Comparison of ENCODE assay signal across 8 cellular contexts in the genomic region with DNA sequence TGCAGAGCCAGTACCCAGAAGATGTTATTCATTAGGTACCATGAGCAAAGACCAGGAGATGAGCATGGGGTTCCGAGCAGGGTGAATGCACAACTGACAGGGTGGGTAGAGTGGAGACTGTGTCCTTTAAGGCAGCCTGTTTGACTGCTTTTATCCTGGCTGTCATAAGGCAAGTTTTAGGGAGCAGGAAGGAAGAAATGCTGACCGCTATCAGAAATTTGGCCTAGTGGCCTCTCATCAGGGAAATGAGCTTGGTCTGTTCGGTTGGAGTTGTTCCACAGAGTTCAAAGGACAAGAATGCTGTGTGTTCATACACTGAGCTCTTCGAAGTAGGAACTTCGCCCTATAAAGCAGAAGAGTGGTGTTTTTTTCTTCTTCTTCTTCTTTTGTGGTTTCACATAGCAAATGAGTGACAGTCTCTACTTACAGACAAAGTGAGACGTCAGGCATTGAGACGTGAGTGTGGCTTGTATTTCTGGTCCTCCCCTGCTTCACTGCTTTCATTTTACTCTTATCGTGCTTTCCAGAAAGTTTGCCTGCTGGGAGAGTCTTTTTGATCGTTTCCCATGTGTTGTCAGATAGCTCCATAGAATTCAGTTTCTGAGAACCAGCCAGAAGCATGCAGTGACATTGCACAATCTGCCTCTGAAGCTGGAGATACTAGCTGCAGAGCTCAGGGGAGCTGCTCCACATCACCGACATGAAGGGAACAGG. TPM values are rescaled to one million over a fixed set of nuclear protein-coding genes. Genes with fewer than 3 reads are reported as not detected.
DNase-seq lines count a peak whose midpoint lies in the region; ATAC-seq and TF ChIP-seq lines count a peak whose summit lies in the region.

CASS4 (plus strand) TSS at position 502 of the 714 bp plus-strand sequence; CDS start at position 701, 199 bp downstream.

- H3K4me3 Mint-ChIP-seq in activated naive CD4-positive, alpha-beta T cell treated with anti-CD3 and anti-CD28 coated beads for 36 hours: peak within 1 kb of the TSS; percentile 89
- peak within 1 kb of the TSS; percentile 88 to 94 (median 90) for H3K4me3 Mint-ChIP-seq in immature natural killer cell

- CTCF ChIA-PET in activated naive CD4-positive, alpha-beta T cell treated with anti-CD3 and anti-CD28 coated beads for 36 hours (lab: Charles Lee): interaction anchor here (0.9 to 1.9 kb wide), 8 partner anchors 10 to 57 kb away, joined by 3 to 10 read pairs (median 4); partner anchors contain the start of genes AURKA and RTF2

- H3K36me3 Mint-ChIP-seq in activated naive CD4-positive, alpha-beta T cell treated with anti-CD3 and anti-CD28 coated beads for 36 hours (ENCODE audit: low read depth): peaks cover 36% of the 10 kb centered on the region
- peaks cover 7 to 13% (median 9%) of the 10 kb centered on the region in 3 donors for H3K36me3 Mint-ChIP-seq in immature natural killer cell

- TF ChIP-seq CTCF in GM10266 (IDR thresholded peaks at IDR 0.05; ENCODE audit: control insufficient read depth, insufficient read depth, low read depth, missing control alignments): no peak

- no peaks in the 10 kb centered on the region for H3K27me3 ChIP-seq in stomach smooth muscle (ENCODE audit: control insufficient read depth in 1 of 2, insufficient read depth in 2 of 2, low read length in 2 of 2)

- H3K9ac ChIP-seq in stomach smooth muscle (ENCODE audit: low read length in 2 of 2): peak within 1 kb of the TSS in 1 of 2 donors; percentile 4

- H3K4me1 Mint-ChIP-seq in activated naive CD4-positive, alpha-beta T cell treated with anti-CD3 and anti-CD28 coated beads for 36 hours (ENCODE audit: low read depth): peaks cover 62% of the 10 kb centered on the region
- H3K4me1 Mint-ChIP-seq in immature natural killer cell: peaks cover 50% of the 10 kb centered on the region in 2 donors

- peak within 1 kb of the TSS; percentile 2 to 35 for H3K4me3 ChIP-seq in stomach smooth muscle (ENCODE audit: low read length in 2 of 2)

- peaks cover 3% of the 10 kb centered on the region for H3K9me3 Mint-ChIP-seq in activated naive CD4-positive, alpha-beta T cell treated with anti-CD3 and anti-CD28 coated beads for 36 hours
- H3K9me3 Mint-ChIP-seq in immature natural killer cell: no peaks in the 10 kb centered on the region

- peak within 1 kb of the TSS; percentile 53 for H3K27ac ChIP-seq in stomach smooth muscle (ENCODE audit: low read length)

- peak; percentile 63 for DNase-seq in activated naive CD4-positive, alpha-beta T cell treated with anti-CD3 and anti-CD28 coated beads for 36 hours
- DNase-seq in immature natural killer cell: peak; percentile 51 to 60 (median 55)
- DNase-seq in NAMALWA (ENCODE audit: low spot score): no peak
- no peak for DNase-seq in GM10266 (ENCODE audit: extremely low spot score)
- no peak for DNase-seq in SK-N-DZ (ENCODE audit: low spot score)

- H3K4me1 ChIP-seq in stomach smooth muscle (ENCODE audit: control insufficient read depth, insufficient read depth, low read length): peaks cover 6% of the 10 kb centered on the region

- intact Hi-C loops in activated naive CD4-positive, alpha-beta T cell treated with anti-CD3 and anti-CD28 coated beads for 36 hours (cut with micrococcal nuclease): loop anchor here (1.0 to 10.0 kb wide), 3 partner anchors 20 to 1203 kb away; partner anchors contain the start of genes AURKA and CSTF1

- H3K9me3 ChIP-seq in stomach smooth muscle (ENCODE audit: control insufficient read depth in 2 of 2, low read length in 2 of 2): no peaks in the 10 kb centered on the region

- ATAC-seq in GM18907 (IDR thresholded peaks at IDR 0.05; ENCODE audit: unreplicated experiment): peak; percentile 74
- ATAC-seq in HG03342 (IDR thresholded peaks at IDR 0.05; ENCODE audit: unreplicated experiment): peak; percentile 81

- peak within 1 kb of the TSS; percentile 98 for H3K27ac Mint-ChIP-seq in activated naive CD4-positive, alpha-beta T cell treated with anti-CD3 and anti-CD28 coated beads for 36 hours
- peak within 1 kb of the TSS; percentile 91 to 97 (median 96) for H3K27ac Mint-ChIP-seq in immature natural killer cell

- no peaks in the 10 kb centered on the region for H3K27me3 Mint-ChIP-seq in activated naive CD4-positive, alpha-beta T cell treated with anti-CD3 and anti-CD28 coated beads for 36 hours (ENCODE audit: low read depth)
- H3K27me3 Mint-ChIP-seq in immature natural killer cell (ENCODE audit: low read depth in 3 of 3): peaks cover 0 to 4% (median 0%) of the 10 kb centered on the region in 3 donors

- peaks cover 8 to 13% of the 10 kb centered on the region in 2 donors for H3K36me3 ChIP-seq in stomach smooth muscle (ENCODE audit: control insufficient read depth in 2 of 2, insufficient read depth in 2 of 2, low read length in 2 of 2)

RNA-seq across cellular contexts. Expression of gene CASS4, which starts in this region (rescaled TPM):
- total RNA-seq in activated naive CD4-positive, alpha-beta T cell treated with anti-CD3 and anti-CD28 coated beads for 36 hours: 1 to 10 TPM; 5.1 to 5.2 TPM
- polyA plus RNA-seq in immature natural killer cell: 1 to 10 TPM; 3.2 to 5.5 (median 3.5) TPM
- not detected in 2 replicates for polyA plus RNA-seq in SK-N-DZ (2014; cell fraction: cytosol; rRNA removed)
- not detected in 2 replicates for polyA plus RNA-seq in SK-N-DZ (2014; cell fraction: nucleus; rRNA removed)

Comparison
In these comparisons a context has a peak if more than half of its experiments do, and no peak if none do; other contexts are left out.
1. DNase-seq: peak in activated naive CD4-positive, alpha-beta T cell treated with anti-CD3 and anti-CD28 coated beads for 36 hours (single experiment) and immature natural killer cell (3 of 3); none in NAMALWA (single experiment), GM10266 (single experiment) and SK-N-DZ (single experiment).